Comparison of ENCODE assay signal across 8 cellular contexts in the genomic region with DNA sequence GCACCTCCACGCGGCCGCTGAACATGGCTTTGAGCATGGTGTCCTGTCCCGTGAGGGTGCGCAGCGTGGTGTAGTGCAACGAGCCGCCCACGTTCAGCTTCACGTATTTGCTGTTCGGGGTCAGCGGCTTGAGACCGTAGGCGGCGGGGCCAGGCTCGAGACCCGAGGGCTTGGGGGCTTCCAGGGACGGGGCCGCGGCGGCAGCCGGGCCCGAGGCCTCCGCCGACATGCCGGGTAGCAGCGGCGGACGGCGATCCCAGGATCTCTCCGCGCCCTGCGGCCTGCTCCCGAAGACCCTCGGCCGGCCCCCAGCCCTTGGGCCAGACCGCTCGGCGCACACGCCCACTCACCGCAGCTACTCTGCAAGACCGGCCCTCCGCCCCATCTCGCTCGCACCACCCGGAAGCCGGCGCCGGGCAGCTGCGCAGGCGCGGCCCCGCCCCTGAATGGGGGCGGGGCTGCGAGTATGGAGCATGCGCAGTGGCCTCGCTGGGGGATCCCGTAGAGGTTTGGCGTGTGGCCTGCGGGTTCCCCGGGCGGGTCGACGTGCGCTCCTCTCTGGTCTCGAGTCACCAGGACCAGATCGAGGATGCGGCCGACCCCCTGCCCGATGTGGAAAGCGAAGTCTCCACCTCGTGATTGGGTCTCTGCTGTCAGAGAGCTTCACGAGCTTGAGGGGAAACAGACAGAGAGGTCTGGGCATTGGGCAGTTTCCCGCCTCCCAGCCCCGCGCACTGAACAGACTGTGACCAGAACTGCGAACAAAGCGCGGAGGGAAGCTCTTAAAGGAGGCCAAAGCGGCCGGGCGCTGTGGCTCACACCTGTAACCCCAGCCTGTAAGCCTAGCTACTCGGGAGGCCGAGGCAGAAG. TPM values are rescaled to one million over a fixed set of nuclear protein-coding genes. Genes with fewer than 3 reads are reported as not detected.
DNase-seq lines count a peak whose midpoint lies in the region; ATAC-seq and TF ChIP-seq lines count a peak whose summit lies in the region.

A gene with protein sequence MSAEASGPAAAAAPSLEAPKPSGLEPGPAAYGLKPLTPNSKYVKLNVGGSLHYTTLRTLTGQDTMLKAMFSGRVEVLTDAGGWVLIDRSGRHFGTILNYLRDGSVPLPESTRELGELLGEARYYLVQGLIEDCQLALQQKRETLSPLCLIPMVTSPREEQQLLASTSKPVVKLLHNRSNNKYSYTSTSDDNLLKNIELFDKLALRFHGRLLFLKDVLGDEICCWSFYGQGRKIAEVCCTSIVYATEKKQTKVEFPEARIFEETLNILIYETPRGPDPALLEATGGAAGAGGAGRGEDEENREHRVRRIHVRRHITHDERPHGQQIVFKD (minus strand): TSS at position 422 of the 870 bp plus-strand sequence. CDS start 193 bp downstream, at position 229.

- H3K9me3 ChIP-seq in PC-9 (ENCODE audit: insufficient read depth, low read depth) (no peaks in the 10 kb centered on the region), esophagus (ENCODE audit: control insufficient read depth in 2 of 2, insufficient read depth in 1 of 2, low read depth in 1 of 2, low read length in 1 of 2) (no peaks in the 10 kb centered on the region), mucosa of stomach (ENCODE audit: control insufficient read depth, low read length) (no peaks in the 10 kb centered on the region)

- peak within 1 kb of the TSS; percentile 99 for H3K4me2 ChIP-seq in PC-9

- POLR2A ChIA-PET in PC-9 (lab: Charles Lee; ENCODE audit: unreplicated experiment): interaction anchor here (0.5 to 1.7 kb wide), 3 partner anchors 48 to 1401 kb away, joined by 10 to 22 read pairs (median 22); partner anchors contain the start of gene TAOK2

- peak within 1 kb of the TSS; percentile 74 for H3K9ac ChIP-seq in mucosa of stomach (ENCODE audit: low read length)

- peak within 1 kb of the TSS; percentile 97 for H2AFZ ChIP-seq in PC-9

- peak within 1 kb of the TSS; percentile 46 for H3K27ac ChIP-seq in PC-9
- H3K27ac ChIP-seq in esophagus (ENCODE audit: low read depth in 2 of 2, low read length in 1 of 2): peak within 1 kb of the TSS; percentile 84 to 87

- peak; percentile 93 for DNase-seq in DMS 273 (lab: John Stamatoyannopoulos, UW; ENCODE audit: unreplicated experiment)
- peak; percentile 94 for DNase-seq in HuH-7.5 (ENCODE audit: low spot score)
- peak; percentile 70 to 97 for DNase-seq in PC-9
- peak; percentile 98 for DNase-seq in activated T-cell treated with anti-CD3 and anti-CD28 coated beads, Interleukin-2, amount 50 U/mL, for 1 hour
- DNase-seq in stimulated activated CD8-positive, alpha-beta memory T cell treated with anti-CD3 and anti-CD28 coated beads, Interleukin-7, amount 100 ng/mL, for 24 hours (ENCODE audit: low read depth): peak; percentile 76

- H3K4me3 ChIP-seq in PC-9: peak within 1 kb of the TSS; percentile 84
- peak within 1 kb of the TSS; percentile 98 for H3K4me3 ChIP-seq in esophagus (ENCODE audit: low read depth in 1 of 2, low read length in 2 of 2)
- H3K4me3 ChIP-seq in mucosa of stomach (ENCODE audit: low read length): peak within 1 kb of the TSS; percentile 69

- H3K36me3 ChIP-seq in PC-9 (ENCODE audit: low read depth) (0 out of 2 replicates have a peak, but pooled peaks cover 5% of the 10 kb centered on the region), esophagus (ENCODE audit: control insufficient read depth in 2 of 2, insufficient read depth in 2 of 2, low read length in 1 of 2) (peaks cover 4 to 5% of the 10 kb centered on the region in 2 donors), mucosa of stomach (ENCODE audit: control insufficient read depth, insufficient read depth, low read length) (no peaks in the 10 kb centered on the region)

- CTCF ChIA-PET in PC-9 (lab: Charles Lee): interaction anchor here (0.5 to 1.0 kb wide), 7 partner anchors 18 to 920 kb away, joined by 3 to 14 read pairs (median 4); no protein-coding TSS in a partner anchor

- H3K27me3 ChIP-seq in PC-9 (ENCODE audit: insufficient read depth, low read depth) (no peaks in the 10 kb centered on the region), esophagus (ENCODE audit: control insufficient read depth in 1 of 2, insufficient read depth in 2 of 2, low read length in 2 of 2) (no peaks in the 10 kb centered on the region), mucosa of stomach (ENCODE audit: control insufficient read depth, insufficient read depth, low read length) (no peaks in the 10 kb centered on the region)

- H3K79me2 ChIP-seq in PC-9 (ENCODE audit: low read depth): peaks cover 38% of the 10 kb centered on the region

- H3K4me1 ChIP-seq in PC-9 (replicated peaks; ENCODE audit: insufficient read depth) (peaks cover 23% of the 10 kb centered on the region), esophagus (ENCODE audit: control insufficient read depth in 2 of 2, insufficient read depth in 2 of 2, low read length in 1 of 2) (peaks cover 0 to 6% of the 10 kb centered on the region in 2 donors), mucosa of stomach (ENCODE audit: control insufficient read depth, insufficient read depth, low read length) (peaks cover 23% of the 10 kb centered on the region)

- no peaks in the 10 kb centered on the region; the same call in 1 of the 2 replicates for H4K20me1 ChIP-seq in PC-9 (ENCODE audit: insufficient read depth)

- H3F3A ChIP-seq in PC-9 (ENCODE audit: insufficient read depth, low read depth): peaks cover 22% of the 10 kb centered on the region; the same call in 1 of the 2 replicates

- WGBS in esophagus, 2 donors: 0% methylated on average over 62 to 84 of the region's 84 CpGs

- intact Hi-C loops in PC-9 (cut with micrococcal nuclease; ENCODE audit: unreplicated experiment): loop anchor here (1.0 to 5.0 kb wide), 4 partner anchors 18 to 71 kb away; partner anchors contain the start of genes HIRIP3, INO80E and TAOK2

- TF ChIP-seq CTCF in PC-9 (conservative IDR thresholded peaks at IDR 0.05): no peak

- no peaks in the 10 kb centered on the region for H3K9me2 ChIP-seq in PC-9 (ENCODE audit: insufficient read depth)

- TSS peak; percentile 72 for BruUV-seq in PC-9 (replicated peaks; lab: Mats Ljungman, UMichigan)

- peak; percentile 69 for ATAC-seq in GM21526 (IDR thresholded peaks at IDR 0.05; ENCODE audit: low FRiP score, unreplicated experiment)

RNA-seq across cellular contexts. Expression of the gene that starts here (rescaled TPM):
- total RNA-seq in PC-9 (2021): 52.7 and 72.0 TPM in 2 replicates
- polyA plus RNA-seq in esophagus: 10 to 100 TPM; 10.1 to 15.5 TPM

Comparison
In these comparisons a context has a peak if more than half of its experiments do, and no peak if none do; other contexts are left out.
1. Peak in every context shown above with its lines: DNase-seq, ATAC-seq, H3K4me3 ChIP-seq and H3K27ac ChIP-seq.